ENCODE assay signal across 8 cellular contexts in genomic region chr13:30113983-30114491, GRCh38.
DNase-seq lines count a peak whose midpoint lies in the region; ATAC-seq, FAIRE-seq and TF ChIP-seq lines count a peak whose summit lies in the region.

No MANE protein-coding gene starts in this region.

- H3K36me3 ChIP-seq in ACC112 (ENCODE audit: insufficient read depth, low read length) (no peaks in the 10 kb centered on the region), bronchial epithelial cell (ENCODE audit: control insufficient read depth, insufficient read depth, low read length) (no peaks in the 10 kb centered on the region), muscle layer of colon (ENCODE audit: insufficient read depth, low read length) (no peaks in the 10 kb centered on the region), brain microvascular endothelial cell (replicated peaks) (no peaks in the 10 kb centered on the region), MG63 (no peaks in the 10 kb centered on the region)

- peaks cover 7 to 26% (median 9%) of the 10 kb centered on the region in 3 donors for H3K4me1 Mint-ChIP-seq in IgD-negative memory B cell

- H3K9me3 ChIP-seq in muscle layer of colon (ENCODE audit: low read length) (no peaks in the 10 kb centered on the region), MG63 (no peaks in the 10 kb centered on the region)

- peaks cover 4% of the 10 kb centered on the region for H3K27me3 Mint-ChIP-seq in IgD-negative memory B cell

- H3K36me3 Mint-ChIP-seq in IgD-negative memory B cell = no peaks in the 10 kb centered on the region

- H3K79me2 ChIP-seq in ACC112 (ENCODE audit: control insufficient read depth, insufficient read depth, low read length, unreplicated experiment) = no peaks in the 10 kb centered on the region

- DNase-seq in bronchial epithelial cell (ENCODE audit: low read depth) = peak; percentile 13
- no peak for DNase-seq in brain microvascular endothelial cell
- no peak for DNase-seq in GM10266 (ENCODE audit: extremely low spot score)
- no peak for DNase-seq in MG63

- H2AFZ ChIP-seq in ACC112 (ENCODE audit: low read length, unreplicated experiment) = no peak overlapping the region

- no peak overlapping the region for H3K9ac ChIP-seq in muscle layer of colon (ENCODE audit: low read length)

- H3K4me1 ChIP-seq in ACC112 (ENCODE audit: control insufficient read depth, insufficient read depth, low read length, unreplicated experiment) (peaks cover 8% of the 10 kb centered on the region), muscle layer of colon (ENCODE audit: insufficient read depth, low read length) (peaks cover 27% of the 10 kb centered on the region)

- TF ChIP-seq CTCF in bronchial epithelial cell (IDR thresholded peaks at IDR 0.05; ENCODE audit: insufficient read depth, low read length, severe bottlenecking) = no peak
- TF ChIP-seq CTCF in brain microvascular endothelial cell (IDR thresholded peaks at IDR 0.05; ENCODE audit: low read depth, low read length, missing control alignments) = no peak
- no peak for TF ChIP-seq CTCF in GM10266 (IDR thresholded peaks at IDR 0.05; ENCODE audit: control insufficient read depth, insufficient read depth, low read depth, missing control alignments)

- no peak overlapping the region for H3K27ac ChIP-seq in ACC112 (ENCODE audit: low read depth, low read length)
- H3K27ac ChIP-seq in muscle layer of colon (ENCODE audit: low read depth, low read length) = peak overlapping the region; percentile 52
- H3K27ac ChIP-seq in brain microvascular endothelial cell = no peak overlapping the region

- in situ Hi-C loops in brain microvascular endothelial cell (cut with HindIII; ENCODE audit: low pct_ligation_motif_present, low sequenced_read_pairs) = loop anchor here (25.0 kb wide), 1 partner anchor 352 kb away; no protein-coding TSS in a partner anchor

- H3K9me3 Mint-ChIP-seq in IgD-negative memory B cell = peaks cover 0 to 1% (median 0%) of the 10 kb centered on the region in 3 donors

- H3K27me3 ChIP-seq in ACC112 (ENCODE audit: insufficient read depth, low read length) = 0 out of 2 replicates have a peak, but pooled peaks cover 3% of the 10 kb centered on the region
- no peaks in the 10 kb centered on the region for H3K27me3 ChIP-seq in bronchial epithelial cell (ENCODE audit: control insufficient read depth, insufficient read depth, low read length)
- H3K27me3 ChIP-seq in muscle layer of colon (ENCODE audit: control insufficient read depth in 1 of 2, insufficient read depth in 2 of 2, low read length in 2 of 2) = no peaks in the 10 kb centered on the region
- H3K27me3 ChIP-seq in brain microvascular endothelial cell (replicated peaks) = peaks cover 1% of the 10 kb centered on the region
- no peaks in the 10 kb centered on the region for H3K27me3 ChIP-seq in MG63

- peak overlapping the region in 2 of 3 donors; percentile 47 to 58 for H3K27ac Mint-ChIP-seq in IgD-negative memory B cell

- FAIRE-seq in bronchial epithelial cell (lab: Jason Lieb, UNC) = no peak

- H3K4me3 ChIP-seq in ACC112 (ENCODE audit: low read depth, low read length) = peak overlapping the region; percentile 80
- peak overlapping the region; percentile 44 for H3K4me3 ChIP-seq in bronchial epithelial cell (ENCODE audit: low read depth, low read length)
- peak overlapping the region; percentile 51 to 61 for H3K4me3 ChIP-seq in muscle layer of colon (ENCODE audit: low read depth in 1 of 2, low read length in 2 of 2)
- no peak overlapping the region for H3K4me3 ChIP-seq in brain microvascular endothelial cell (ENCODE audit: low read depth, low read length)
- no peak overlapping the region for H3K4me3 ChIP-seq in MG63

- H3K4me3 Mint-ChIP-seq in IgD-negative memory B cell = peak overlapping the region; percentile 79 to 92 (median 88)

- ATAC-seq in GM21723 (IDR thresholded peaks at IDR 0.05; ENCODE audit: unreplicated experiment) = no peak

Comparison
In these comparisons a context has a peak if more than half of its experiments do, and no peak if none do; other contexts are left out.
1. H3K4me3 ChIP-seq: peak in ACC112 (single experiment), bronchial epithelial cell (single experiment) and muscle layer of colon (2 of 2); none in brain microvascular endothelial cell (single experiment) and MG63 (single experiment).